ENCODE assay signal across 1 cellular context in genomic region chr5:170522211-170523128, GRCh38.
TF ChIP-seq lines count a peak whose summit lies in the region.

No MANE protein-coding gene starts in this region.

TF ChIP-seq in HepG2, 621 proteins besides CTCF, POLR2A, EP300 and RAD21 (continued from another document):
- TF ChIP-seq ELK4 (CRISPR knock-in tag; IDR thresholded peaks at IDR 0.05; ENCODE audit: borderline replicate concordance) (no peak), TBP (CRISPR knock-in tag; IDR thresholded peaks at IDR 0.05) (no peak), RCOR2 (CRISPR knock-in tag; IDR thresholded peaks at IDR 0.05) (no peak)
